ENCODE assay signal across 14 cellular contexts in the genomic region with DNA sequence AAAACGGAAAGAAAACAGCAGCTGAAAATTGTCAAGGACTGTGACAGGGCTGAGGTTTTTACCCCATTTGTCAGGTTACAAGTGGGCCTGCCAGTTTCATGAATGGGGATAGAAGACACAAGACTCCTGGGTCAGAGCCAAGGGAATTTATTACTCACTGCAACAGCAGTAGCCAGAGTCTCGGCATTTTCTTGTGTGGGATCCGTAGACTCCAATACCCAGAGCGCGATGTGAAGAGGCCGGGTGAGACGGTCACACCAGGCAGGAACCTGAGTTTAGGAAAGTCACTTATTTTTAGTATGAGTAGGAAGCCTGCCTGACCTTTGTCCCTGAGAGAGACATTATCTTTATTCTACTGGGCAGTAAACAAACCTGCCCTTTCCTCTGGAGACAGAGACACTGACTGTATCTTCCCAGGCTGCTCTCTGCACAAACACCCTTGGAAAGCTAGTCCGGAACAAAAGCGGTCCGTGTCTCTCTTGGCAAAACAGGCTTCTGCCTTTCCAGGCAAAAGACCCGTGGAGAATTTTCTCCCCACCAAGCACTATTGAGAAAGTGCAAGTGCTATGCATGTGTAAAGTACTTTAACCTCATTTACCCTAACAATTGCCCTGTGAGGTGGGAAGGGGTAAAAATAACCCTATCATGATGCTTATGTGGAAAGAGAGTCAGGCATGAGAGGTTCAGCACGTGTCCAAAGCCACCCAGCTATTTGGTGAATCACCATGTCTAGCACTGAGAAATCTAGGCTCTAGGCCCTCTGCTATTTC. TPM values are rescaled to one million over a fixed set of nuclear protein-coding genes. Genes with fewer than 3 reads are reported as not detected.
A peak's percentile ranks its signal among the peaks of the same experiment; 100 is the strongest.
DNase-seq lines count a peak whose midpoint lies in the region; ATAC-seq, FAIRE-seq and TF ChIP-seq lines count a peak whose summit lies in the region.
"Had no signal": no experiment of that assay in that cellular context is flagged by ENCODE, and none has a peak within 500 bp of the region (broad histone marks: within the 10 kb centered on the region; RNA-seq: fewer than 3 reads in every experiment).

No MANE protein-coding gene starts in this region.

- H3K9me3 ChIP-seq in astrocyte (ENCODE audit: insufficient read depth, low read depth, low read length) (no peaks in the 10 kb centered on the region), right cardiac atrium (ENCODE audit: control insufficient read depth, low read length) (no peaks in the 10 kb centered on the region)

- DNase-seq in Daoy (ENCODE audit: low read depth) (peak; percentile 59), astrocyte (ENCODE audit: low read depth) (peak; percentile 98), right cardiac atrium (peak; percentile 62 to 74 (median 65)), sciatic nerve (ENCODE audit: low spot score) (no peak), DMS153 (lab: John Stamatoyannopoulos, UW) (no peak), NCI-H187 treated with DMSO at 0.1 percent for 48 hours (lab: John Stamatoyannopoulos, UW) (no peak)
- no peak for DNase-seq in activated effector memory CD4-positive, alpha-beta T cell treated with anti-CD3 and anti-CD28 coated beads, Interleukin-2, amount 50 U/mL, for 16 hours
- no peak for DNase-seq in activated CD4-positive, alpha-beta T cell treated with anti-CD3 and anti-CD28 coated beads, Interleukin-2, amount 10 ng/mL, durations not matched to agents 24 days and 14 days
- DNase-seq: GDM1; NCI-H510A; stimulated activated naive CD8-positive, alpha-beta T cell treated with anti-CD3 and anti-CD28 coated beads, Interleukin-15, amount 100 ng/mL, for 72 hours had no signal

- no peak for TF ChIP-seq CTCF in astrocyte (IDR thresholded peaks at IDR 0.05; ENCODE audit: insufficient read depth, low read depth, low read length)

- H3K4me2 ChIP-seq in astrocyte (ENCODE audit: low read length), result peak overlapping the region; percentile 64
- H3K4me2 ChIP-seq: neural progenitor cell had no signal

- intact Hi-C loops in right cardiac atrium (cut with DNase I) (loop anchor here in 1 of 4 donors (5.0 kb wide), 1 partner anchor 241 kb away; no protein-coding TSS in a partner anchor), sciatic nerve (cut with DNase I) (no loop called here)
- intact Hi-C loops in activated CD4-positive, alpha-beta T cell treated with anti-CD3 and anti-CD28 coated beads, Interleukin-2, amount 10 ng/mL, durations not matched to agents 24 days and 14 days (cut with micrococcal nuclease), result loop anchor here (10.0 kb wide), 1 partner anchor 54 kb away; a partner anchor contains a TSS

- no peaks in the 10 kb centered on the region for H4K20me1 ChIP-seq in astrocyte (ENCODE audit: insufficient read depth, low read length)

- H3K4me1 Mint-ChIP-seq in astrocyte (ENCODE audit: low read depth, unreplicated experiment), result peaks cover 28% of the 10 kb centered on the region
- H3K4me1 Mint-ChIP-seq in activated CD4-positive, alpha-beta T cell treated with anti-CD3 and anti-CD28 coated beads, Interleukin-2, amount 10 ng/mL, durations not matched to agents 24 days and 14 days, result peaks cover 8% of the 10 kb centered on the region

- no peaks in the 10 kb centered on the region for H3K36me3 ChIP-seq in astrocyte (ENCODE audit: insufficient read depth, low read length)
- H3K36me3 ChIP-seq: neural progenitor cell had no signal

- H3K4me1 ChIP-seq in astrocyte (ENCODE audit: insufficient read depth, low read length), result peaks cover 19% of the 10 kb centered on the region
- peaks cover 9% of the 10 kb centered on the region for H3K4me1 ChIP-seq in right cardiac atrium (ENCODE audit: control insufficient read depth, insufficient read depth, low read length)
- H3K4me1 ChIP-seq: neural progenitor cell had no signal

- ATAC-seq in right cardiac atrium (peak; percentile 61 to 92), sciatic nerve (peak; percentile 77)
- ATAC-seq: stimulated activated naive CD8-positive, alpha-beta T cell treated with anti-CD3 and anti-CD28 coated beads, Interleukin-15, amount 100 ng/mL, for 72 hours; WTC11 had no signal

- no peak overlapping the region for H3K4me3 Mint-ChIP-seq in astrocyte (ENCODE audit: unreplicated experiment)
- no peak overlapping the region for H3K4me3 Mint-ChIP-seq in activated CD4-positive, alpha-beta T cell treated with anti-CD3 and anti-CD28 coated beads, Interleukin-2, amount 10 ng/mL, durations not matched to agents 24 days and 14 days
- H3K4me3 Mint-ChIP-seq: dendritic cell treated with granulocyte-macrophage colony-stimulating factor and Interleukin-4, amounts not matched to agents 40 ng/mL and 50 ng/mL, for 4 days; neural progenitor cell; stimulated activated naive CD8-positive, alpha-beta T cell treated with anti-CD3 and anti-CD28 coated beads, Interleukin-15, amount 100 ng/mL, for 72 hours; WTC11 had no signal

- peak overlapping the region; percentile 12 for H2AFZ ChIP-seq in astrocyte (ENCODE audit: low read depth, low read length)
- H2AFZ ChIP-seq: neural progenitor cell had no signal

- peaks cover 4% of the 10 kb centered on the region for H3K27me3 Mint-ChIP-seq in astrocyte (ENCODE audit: low read depth, unreplicated experiment)
- peaks cover 40% of the 10 kb centered on the region for H3K27me3 Mint-ChIP-seq in activated CD4-positive, alpha-beta T cell treated with anti-CD3 and anti-CD28 coated beads, Interleukin-2, amount 10 ng/mL, durations not matched to agents 24 days and 14 days

- H3K27ac ChIP-seq in astrocyte (ENCODE audit: low read depth, low read length), result peak overlapping the region; percentile 71
- peak overlapping the region; percentile 34 for H3K27ac ChIP-seq in right cardiac atrium (ENCODE audit: low read length)
- H3K27ac ChIP-seq: neural progenitor cell had no signal

- H3K36me3 Mint-ChIP-seq in astrocyte (ENCODE audit: low read depth, unreplicated experiment), result no peaks in the 10 kb centered on the region
- H3K36me3 Mint-ChIP-seq in activated CD4-positive, alpha-beta T cell treated with anti-CD3 and anti-CD28 coated beads, Interleukin-2, amount 10 ng/mL, durations not matched to agents 24 days and 14 days (ENCODE audit: low read depth), result no peaks in the 10 kb centered on the region
- H3K36me3 Mint-ChIP-seq: neural progenitor cell, WTC11 had no signal

- peaks cover 2% of the 10 kb centered on the region for H3K9me3 Mint-ChIP-seq in astrocyte (ENCODE audit: unreplicated experiment)
- no peaks in the 10 kb centered on the region for H3K9me3 Mint-ChIP-seq in activated CD4-positive, alpha-beta T cell treated with anti-CD3 and anti-CD28 coated beads, Interleukin-2, amount 10 ng/mL, durations not matched to agents 24 days and 14 days
- H3K9me3 Mint-ChIP-seq: dendritic cell treated with granulocyte-macrophage colony-stimulating factor and Interleukin-4, amounts not matched to agents 40 ng/mL and 50 ng/mL, for 4 days; neural progenitor cell; stimulated activated naive CD8-positive, alpha-beta T cell treated with anti-CD3 and anti-CD28 coated beads, Interleukin-15, amount 100 ng/mL, for 72 hours had no signal

- no peaks in the 10 kb centered on the region for H3K79me2 ChIP-seq in astrocyte (ENCODE audit: insufficient read depth, low read length)

- peak overlapping the region; percentile 63 for H3K9ac ChIP-seq in astrocyte (ENCODE audit: low read length)
- H3K9ac ChIP-seq: neural progenitor cell had no signal

- FAIRE-seq in astrocyte (lab: Jason Lieb, UNC), result peak; percentile 79

- H3K27ac Mint-ChIP-seq in astrocyte (ENCODE audit: unreplicated experiment), result peak overlapping the region; percentile 59
- no peak overlapping the region for H3K27ac Mint-ChIP-seq in activated CD4-positive, alpha-beta T cell treated with anti-CD3 and anti-CD28 coated beads, Interleukin-2, amount 10 ng/mL, durations not matched to agents 24 days and 14 days
- H3K27ac Mint-ChIP-seq: dendritic cell treated with granulocyte-macrophage colony-stimulating factor and Interleukin-4, amounts not matched to agents 40 ng/mL and 50 ng/mL, for 4 days; neural progenitor cell; WTC11 had no signal

- no peaks in the 10 kb centered on the region for H3K27me3 ChIP-seq in astrocyte (ENCODE audit: insufficient read depth, low read length)
- H3K27me3 ChIP-seq in right cardiac atrium (ENCODE audit: control insufficient read depth, insufficient read depth), result no peaks in the 10 kb centered on the region
- H3K27me3 ChIP-seq: neural progenitor cell had no signal

- no peak overlapping the region for H3K4me3 ChIP-seq in astrocyte (ENCODE audit: insufficient read depth, low read depth, low read length)
- no peak overlapping the region for H3K4me3 ChIP-seq in right cardiac atrium (ENCODE audit: low read length)
- H3K4me3 ChIP-seq: neural progenitor cell had no signal

- WGBS in right cardiac atrium, result 37% methylated on average over 12 of the region's 12 CpGs

RNA-seq across cellular contexts. Expression of a gene that starts 58.4 kb away (rescaled TPM):
- total RNA-seq in Daoy (2014; rRNA removed; shearing (Covaris generic)), result 4.5 and 5.2 TPM in 2 replicates
- total RNA-seq in astrocyte (27.3 and 29.0 TPM in 2 replicates), right cardiac atrium (10 to 100 TPM; 29.2 to 76.7 (median 39.8) TPM), sciatic nerve (83.5 TPM)
- 17.6 TPM for polyA plus RNA-seq in right cardiac atrium
- total RNA-seq in activated CD4-positive, alpha-beta T cell treated with anti-CD3 and anti-CD28 coated beads, Interleukin-2, amount 10 ng/mL, durations not matched to agents 24 days and 14 days, result 0.19 and 0.21 TPM in 2 replicates

Comparison
In these comparisons a context has a peak if more than half of its experiments do, and no peak if none do; other contexts are left out.
1. DNase-seq: peak in Daoy (single experiment), astrocyte (single experiment) and right cardiac atrium (3 of 3); none in sciatic nerve (single experiment), DMS153 (single experiment), activated effector memory CD4-positive, alpha-beta T cell treated with anti-CD3 and anti-CD28 coated beads, Interleukin-2, amount 50 U/mL, for 16 hours (single experiment), activated CD4-positive, alpha-beta T cell treated with anti-CD3 and anti-CD28 coated beads, Interleukin-2, amount 10 ng/mL, durations not matched to agents 24 days and 14 days (single experiment) and NCI-H187 treated with DMSO at 0.1 percent for 48 hours (single experiment).